In the genomic region with DNA sequence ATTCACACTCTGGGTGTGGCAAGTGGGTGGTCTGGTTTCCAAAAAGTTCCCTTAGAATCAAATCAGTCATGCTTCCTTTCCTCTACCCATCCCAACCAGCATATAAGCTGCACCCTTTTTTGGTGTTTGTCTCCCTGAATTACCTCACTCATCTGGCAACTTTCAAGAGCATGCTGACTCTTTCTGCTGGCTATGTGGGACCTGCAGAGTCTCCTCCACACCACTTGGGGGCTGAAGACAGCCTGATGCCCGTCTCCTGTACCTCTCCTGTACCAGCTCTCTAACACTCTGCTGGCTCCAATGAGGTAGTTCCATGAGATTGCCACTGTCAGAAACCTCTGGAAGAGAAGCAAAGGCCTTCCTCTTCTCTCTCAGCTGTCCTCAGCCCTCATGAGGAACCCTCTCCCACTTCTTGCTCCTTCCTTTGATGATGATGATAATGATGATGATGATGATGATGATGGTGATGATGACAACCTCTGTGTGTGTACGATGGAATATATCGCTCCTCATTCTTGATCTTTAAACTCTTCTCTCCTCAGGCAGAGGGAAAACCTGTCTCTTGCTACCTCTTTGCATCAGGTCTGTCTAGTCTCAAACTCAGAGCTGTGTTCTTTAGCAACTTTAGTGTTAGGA, we compare ENCODE assay signal across 9 cellular contexts.
DNase-seq lines count a peak whose midpoint lies in the region; ATAC-seq and TF ChIP-seq lines count a peak whose summit lies in the region.
"Had no signal": no experiment of that assay in that cellular context is flagged by ENCODE, and none has a peak within 500 bp of the region (broad histone marks: within the 10 kb centered on the region; RNA-seq: fewer than 3 reads in every experiment).

No MANE protein-coding gene starts in this region.

- H3K9ac ChIP-seq in HCT116 (ENCODE audit: low read length), result no peak overlapping the region

- H3K36me3 Mint-ChIP-seq in nephron progenitor cell (ENCODE audit: low read depth), result no peaks in the 10 kb centered on the region

- intact Hi-C loops in HCT116 (cut with micrococcal nuclease), result no loop called here
- intact Hi-C loops in sigmoid colon (cut with DNase I), result loop anchor here (10.0 kb wide), 1 partner anchor 413 kb away; the partner anchor contains the start of gene CTNNB1

- no peak overlapping the region for H3K4me3 Mint-ChIP-seq in nephron progenitor cell

- TF ChIP-seq CTCF in DOHH2 (IDR thresholded peaks at IDR 0.05; ENCODE audit: low read depth, low read length, poor library complexity, severe bottlenecking) (peak; percentile 29), HCT116 (IDR thresholded peaks at IDR 0.05 in 2 of 3, conservative IDR thresholded peaks at IDR 0.05 in 1 of 3; ENCODE audit: borderline replicate concordance in 1 of 3, insufficient read depth in 1 of 3, low read depth in 2 of 3, low read length in 2 of 3) (peak in 2 of 3 experiments; percentile 42 to 49; a peak in 4 of 6 replicates), nephron progenitor cell (IDR thresholded peaks at IDR 0.05) (no peak), sigmoid colon (IDR thresholded peaks at IDR 0.05) (no peak)

- TF ChIP-seq EP300 in sigmoid colon (IDR thresholded peaks at IDR 0.05), result no peak

- H3K9me2 ChIP-seq in DOHH2 (replicated peaks; ENCODE audit: control insufficient read depth, low read length) (no peaks in the 10 kb centered on the region), HCT116 (ENCODE audit: insufficient read depth) (no peaks in the 10 kb centered on the region)

- ATAC-seq in HCT116 (peak; percentile 93), HG03442 (IDR thresholded peaks at IDR 0.05; ENCODE audit: unreplicated experiment) (no peak)

- H2AFZ ChIP-seq in HCT116 (ENCODE audit: low read depth, low read length, poor library complexity, severe bottlenecking), result no peak overlapping the region

- BruUV-seq in HCT116 (replicated peaks; lab: Mats Ljungman, UMichigan), result no TSS peak

- no peaks in the 10 kb centered on the region for H3F3A ChIP-seq in DOHH2 (ENCODE audit: control insufficient read depth, insufficient read depth)

- H3K4me1 Mint-ChIP-seq in nephron progenitor cell, result peaks cover 35% of the 10 kb centered on the region

- no peak overlapping the region for H3K4me2 ChIP-seq in DOHH2 (ENCODE audit: low read length)
- no peak overlapping the region for H3K4me2 ChIP-seq in HCT116 (ENCODE audit: low read length)

- peaks cover 13% of the 10 kb centered on the region; the same call in 1 of the 2 replicates for H3K27me3 ChIP-seq in DOHH2 (ENCODE audit: control insufficient read depth, low read length)
- peaks cover 25% of the 10 kb centered on the region for H3K27me3 ChIP-seq in HCT116 (ENCODE audit: insufficient read depth, low read length)
- H3K27me3 ChIP-seq in sigmoid colon, result no peaks in the 10 kb centered on the region

- WGBS in sigmoid colon, 2 donors, result 92 to 94% methylated on average over 3 of the region's 3 CpGs

- H3K4me1 ChIP-seq in DOHH2 (ENCODE audit: control insufficient read depth, low read length) (no peaks in the 10 kb centered on the region), HCT116 (ENCODE audit: control insufficient read depth in 1 of 2, insufficient read depth in 2 of 2, low read length in 2 of 2) (no peaks in the 10 kb centered on the region), sigmoid colon (peaks cover 0 to 20% (median 16%) of the 10 kb centered on the region in 4 donors)

- CTCF ChIA-PET in HCT116 (lab: Charles Lee), result no interaction called here

- H3K79me2 ChIP-seq in DOHH2 (ENCODE audit: control insufficient read depth, low read length), result no peaks in the 10 kb centered on the region
- H3K79me2 ChIP-seq in HCT116 (ENCODE audit: insufficient read depth, low read length), result no peaks in the 10 kb centered on the region

- DNase-seq in HCT116 (ENCODE audit: low read depth, low spot score) (no peak), RPMI7951 (ENCODE audit: low read depth) (peak; percentile 21), iPS-NIHi11 (ENCODE audit: low spot score) (peak; percentile 21), nephron progenitor cell (no peak), putamen (ENCODE audit: low spot score) (no peak), sigmoid colon (no peak)
- DNase-seq: stimulated activated CD8-positive, alpha-beta memory T cell treated with anti-CD3 and anti-CD28 coated beads, Interleukin-4, amount 100 ng/mL, for 48 hours had no signal

- H3K27ac ChIP-seq in DOHH2 (ENCODE audit: low read depth, low read length) (no peak overlapping the region), HCT116 (ENCODE audit: low read depth, low read length) (no peak overlapping the region), sigmoid colon (no peak overlapping the region)

- no peaks in the 10 kb centered on the region for H3K36me3 ChIP-seq in DOHH2 (ENCODE audit: control insufficient read depth, low read length)
- H3K36me3 ChIP-seq in HCT116 (ENCODE audit: control insufficient read depth in 1 of 2, insufficient read depth in 2 of 2, low read length in 2 of 2), result no peaks in the 10 kb centered on the region
- no peaks in the 10 kb centered on the region for H3K36me3 ChIP-seq in sigmoid colon

- H3K9me3 ChIP-seq in DOHH2 (ENCODE audit: control insufficient read depth, insufficient read depth, low read length) (no peaks in the 10 kb centered on the region; the same call in 1 of the 2 replicates), HCT116 (ENCODE audit: control insufficient read depth in 1 of 2, insufficient read depth in 1 of 2, low read depth in 1 of 2, low read length in 2 of 2) (no peaks in the 10 kb centered on the region), sigmoid colon (no peaks in the 10 kb centered on the region)

- no peaks in the 10 kb centered on the region for H4K20me1 ChIP-seq in DOHH2 (ENCODE audit: control insufficient read depth, insufficient read depth, low read depth, low read length)
- no peaks in the 10 kb centered on the region for H4K20me1 ChIP-seq in HCT116 (ENCODE audit: insufficient read depth)

- POLR2A ChIA-PET in HCT116 (lab: Charles Lee), result no interaction called here

- TF ChIP-seq POLR2A in HCT116 (IDR thresholded peaks at IDR 0.05; ENCODE audit: borderline replicate concordance, extremely low read depth, insufficient read depth, insufficient read length) (no peak), sigmoid colon (IDR thresholded peaks at IDR 0.05) (no peak)

- H3K9me3 Mint-ChIP-seq in nephron progenitor cell, result peaks cover 6% of the 10 kb centered on the region

- RAD21 ChIA-PET in HCT116 (lab: Charles Lee; ENCODE audit: low non-redundant PET in 1 of 2, low total read pairs in 2 of 2, uncharacterized antibody in 2 of 2, unreplicated experiment in 2 of 2), result no interaction called here

- no peak overlapping the region for H3K27ac Mint-ChIP-seq in nephron progenitor cell

- peaks cover 6% of the 10 kb centered on the region for H3K27me3 Mint-ChIP-seq in nephron progenitor cell (ENCODE audit: low read depth, poor library complexity)

- H3K4me3 ChIP-seq in DOHH2 (ENCODE audit: low read length) (no peak overlapping the region), HCT116 (replicated peaks in 1 of 2; ENCODE audit: low read depth in 1 of 2, low read length in 2 of 2) (no peak overlapping the region), sigmoid colon (no peak overlapping the region)

- TF ChIP-seq RAD21 in HCT116 (IDR thresholded peaks at IDR 0.05; ENCODE audit: low read depth), result peak; percentile 29; the same call in 1 of the 2 replicates

TF ChIP-seq in HCT116, 20 proteins besides CTCF, POLR2A, EP300 and RAD21 (continues in another document):
- TF ChIP-seq EZH2 (IDR thresholded peaks at IDR 0.05) (no peak), SP1 (IDR thresholded peaks at IDR 0.05; ENCODE audit: low read depth) (no peak), CBX3 (IDR thresholded peaks at IDR 0.05; ENCODE audit: low read depth) (no peak), YY1 (IDR thresholded peaks at IDR 0.05; ENCODE audit: extremely low read depth, insufficient replicate concordance, low read depth, low read length) (no peak), SIN3A (IDR thresholded peaks at IDR 0.05; ENCODE audit: low read depth) (no peak), EZH2phosphoT487 (IDR thresholded peaks at IDR 0.05; ENCODE audit: borderline replicate concordance) (no peak), ZBTB33 (IDR thresholded peaks at IDR 0.05; ENCODE audit: extremely low read depth, insufficient replicate concordance, low read length) (no peak), ZFX (IDR thresholded peaks at IDR 0.05) (no peak), CEBPB (IDR thresholded peaks at IDR 0.05; ENCODE audit: low read depth) (no peak), ELF1 (IDR thresholded peaks at IDR 0.05; ENCODE audit: borderline replicate concordance, low read depth) (no peak), SRF (IDR thresholded peaks at IDR 0.05; ENCODE audit: low read depth) (no peak)
- TF ChIP-seq, protein P1, sequence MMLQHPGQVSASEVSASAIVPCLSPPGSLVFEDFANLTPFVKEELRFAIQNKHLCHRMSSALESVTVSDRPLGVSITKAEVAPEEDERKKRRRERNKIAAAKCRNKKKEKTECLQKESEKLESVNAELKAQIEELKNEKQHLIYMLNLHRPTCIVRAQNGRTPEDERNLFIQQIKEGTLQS (IDR thresholded peaks at IDR 0.05), result no peak

Comparison
In these comparisons a context has a peak if more than half of its experiments do, and no peak if none do; other contexts are left out.
1. CTCF ChIP-seq: peak in DOHH2 (single experiment) and HCT116 (2 of 3); none in nephron progenitor cell (single experiment) and sigmoid colon (0 of 4).
2. DNase-seq: peak in RPMI7951 (single experiment) and iPS-NIHi11 (single experiment); none in HCT116 (single experiment), nephron progenitor cell (single experiment), putamen (single experiment) and sigmoid colon (single experiment).